9 cellular contexts compared by ENCODE assay signal in the genomic region with DNA sequence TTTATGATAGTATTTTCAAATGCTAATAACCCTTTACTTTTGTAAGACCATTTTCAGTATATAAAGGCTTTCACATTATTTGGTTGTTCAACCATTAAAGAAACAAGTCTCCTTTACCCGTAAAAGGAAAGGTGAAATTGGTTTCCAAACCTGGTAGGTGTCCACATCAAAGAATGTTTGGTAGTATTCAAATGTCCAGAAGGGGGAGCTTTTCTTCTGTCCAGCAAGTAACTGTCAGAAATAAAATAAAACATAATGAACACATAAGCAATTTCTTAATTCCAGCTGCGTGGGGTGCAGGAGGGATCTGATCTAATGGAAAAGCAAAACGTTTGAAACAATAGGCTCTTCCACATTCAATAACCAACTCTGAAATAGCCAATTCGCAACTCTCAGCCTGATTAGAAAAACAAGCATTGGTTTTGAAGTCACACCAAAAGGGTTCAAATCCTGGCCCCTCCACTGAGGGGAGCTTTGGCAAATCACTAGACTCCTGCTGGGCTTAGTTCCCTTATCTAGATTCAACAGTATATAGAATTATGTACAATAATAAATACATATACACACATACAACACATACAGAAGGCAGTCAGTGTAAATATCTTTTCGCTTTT. TPM values are rescaled to one million over a fixed set of nuclear protein-coding genes. Genes with fewer than 3 reads are reported as not detected.
DNase-seq lines count a peak whose midpoint lies in the region; ATAC-seq, FAIRE-seq and TF ChIP-seq lines count a peak whose summit lies in the region.
"Had no signal": no experiment of that assay in that cellular context is flagged by ENCODE, and none has a peak within 500 bp of the region (broad histone marks: within the 10 kb centered on the region; RNA-seq: fewer than 3 reads in every experiment).

No MANE protein-coding gene starts in this region.

- no peaks in the 10 kb centered on the region for H4K20me1 ChIP-seq in KMS-11 (ENCODE audit: insufficient read depth)

- H3K79me2 ChIP-seq in KMS-11 (ENCODE audit: insufficient read depth, low read depth), result no peaks in the 10 kb centered on the region

- WGBS in testis, 2 donors, result 54 to 59% methylated on average over 5 of the region's 5 CpGs

- no peaks in the 10 kb centered on the region for H3K36me3 ChIP-seq in KMS-11 (ENCODE audit: insufficient read depth)
- H3K36me3 ChIP-seq in testis (ENCODE audit: low read depth, missing control alignments), result no peaks in the 10 kb centered on the region

- H3K4me2 ChIP-seq in KMS-11, result no peak overlapping the region

- no peak overlapping the region for H2AFZ ChIP-seq in KMS-11 (ENCODE audit: low read depth)

- no peaks in the 10 kb centered on the region for H3K27me3 Mint-ChIP-seq in activated T-helper 1 cell treated with anti-CD3 and anti-CD28 coated beads, Interleukin-12 subunit alpha, Interleukin-12 subunit beta, Interleukin-2, Interleukin-4 antibody, amounts not matched to agents 30 ng/mL and 10 ng/mL and 1 ng/mL, durations not matched to agents 14 hours and 24 hours and 36 hours (ENCODE audit: insufficient read depth)

- H3K4me3 ChIP-seq in KMS-11 (IDR thresholded peaks at IDR 0.05; ENCODE audit: insufficient read depth, low read depth, low read length) (no peak overlapping the region), fibroblast of villous mesenchyme (ENCODE audit: low read depth, low read length) (no peak overlapping the region), testis (no peak overlapping the region)

- no peak overlapping the region for H3K27ac Mint-ChIP-seq in activated T-helper 1 cell treated with anti-CD3 and anti-CD28 coated beads, Interleukin-12 subunit alpha, Interleukin-12 subunit beta, Interleukin-2, Interleukin-4 antibody, amounts not matched to agents 30 ng/mL and 10 ng/mL and 1 ng/mL, durations not matched to agents 14 hours and 24 hours and 36 hours

- no peak for TF ChIP-seq POLR2A in testis (IDR thresholded peaks at IDR 0.05)

- H3K27ac ChIP-seq in KMS-11 (no peak overlapping the region), testis (no peak overlapping the region)
- H3K27ac ChIP-seq: neutrophil had no signal

- TF ChIP-seq CTCF in D721Med (IDR thresholded peaks at IDR 0.05; ENCODE audit: insufficient read depth, missing control alignments) (peak; percentile 58), KMS-11 (conservative IDR thresholded peaks at IDR 0.05; ENCODE audit: low read depth, low read length) (peak; percentile 88), fibroblast of villous mesenchyme (IDR thresholded peaks at IDR 0.05; ENCODE audit: insufficient read depth, low read depth, low read length) (peak; percentile 71), testis (IDR thresholded peaks at IDR 0.05) (peak; percentile 28 to 57 (median 47))

- H3K27me3 ChIP-seq in KMS-11 (ENCODE audit: insufficient read depth, low read depth), result no peaks in the 10 kb centered on the region
- H3K27me3 ChIP-seq in testis, result no peaks in the 10 kb centered on the region
- H3K27me3 ChIP-seq: neutrophil had no signal

- H3K4me1 Mint-ChIP-seq in activated T-helper 1 cell treated with anti-CD3 and anti-CD28 coated beads, Interleukin-12 subunit alpha, Interleukin-12 subunit beta, Interleukin-2, Interleukin-4 antibody, amounts not matched to agents 30 ng/mL and 10 ng/mL and 1 ng/mL, durations not matched to agents 14 hours and 24 hours and 36 hours (ENCODE audit: low read depth), result no peaks in the 10 kb centered on the region

- H3K9me3 ChIP-seq in testis, result no peaks in the 10 kb centered on the region
- H3K9me3 ChIP-seq: neutrophil had no signal

- H3K9ac ChIP-seq in KMS-11, result no peak overlapping the region

- no peak overlapping the region for H3K4me3 Mint-ChIP-seq in activated T-helper 1 cell treated with anti-CD3 and anti-CD28 coated beads, Interleukin-12 subunit alpha, Interleukin-12 subunit beta, Interleukin-2, Interleukin-4 antibody, amounts not matched to agents 30 ng/mL and 10 ng/mL and 1 ng/mL, durations not matched to agents 14 hours and 24 hours and 36 hours

- H3K4me1 ChIP-seq in KMS-11 (ENCODE audit: low read depth, poor library complexity, severe bottlenecking), result no peaks in the 10 kb centered on the region
- H3K4me1 ChIP-seq in testis, result no peaks in the 10 kb centered on the region

- peaks cover 37% of the 10 kb centered on the region for H3K36me3 Mint-ChIP-seq in activated T-helper 1 cell treated with anti-CD3 and anti-CD28 coated beads, Interleukin-12 subunit alpha, Interleukin-12 subunit beta, Interleukin-2, Interleukin-4 antibody, amounts not matched to agents 30 ng/mL and 10 ng/mL and 1 ng/mL, durations not matched to agents 14 hours and 24 hours and 36 hours (ENCODE audit: low read depth)

- intact Hi-C loops in testis (cut with DNase I; ENCODE audit: low total_unique reads), result no loop called here
- intact Hi-C loops in activated T-helper 1 cell treated with anti-CD3 and anti-CD28 coated beads, Interleukin-12 subunit alpha, Interleukin-12 subunit beta, Interleukin-2, Interleukin-4 antibody, amounts not matched to agents 30 ng/mL and 10 ng/mL and 1 ng/mL, durations not matched to agents 14 hours and 24 hours and 36 hours (cut with micrococcal nuclease), result loop anchor here (1.0 kb wide), 2 partner anchors 71 to 81 kb away; no protein-coding TSS in a partner anchor

- peaks cover 8% of the 10 kb centered on the region for H3K9me3 Mint-ChIP-seq in activated T-helper 1 cell treated with anti-CD3 and anti-CD28 coated beads, Interleukin-12 subunit alpha, Interleukin-12 subunit beta, Interleukin-2, Interleukin-4 antibody, amounts not matched to agents 30 ng/mL and 10 ng/mL and 1 ng/mL, durations not matched to agents 14 hours and 24 hours and 36 hours

- no peak for DNase-seq in D721Med (ENCODE audit: insufficient read length, low spot score)
- DNase-seq in SHP77 treated with DMSO at 0.1 percent for 48 hours (lab: John Stamatoyannopoulos, UW), result peak; percentile 13
- DNase-seq in fibroblast of villous mesenchyme (ENCODE audit: low read depth), result peak; percentile 76
- DNase-seq in testis, result no peak
- DNase-seq in activated T-helper 1 cell treated with anti-CD3 and anti-CD28 coated beads, Interleukin-12 subunit alpha, Interleukin-12 subunit beta, Interleukin-2, Interleukin-4 antibody, amounts not matched to agents 30 ng/mL and 10 ng/mL and 1 ng/mL, durations not matched to agents 14 hours and 24 hours and 36 hours (ENCODE audit: low spot score), result no peak

- FAIRE-seq in D721Med (lab: Jason Lieb, UNC), result no peak

- ATAC-seq in GM18907 (IDR thresholded peaks at IDR 0.05; ENCODE audit: unreplicated experiment), result no peak
- no peak for ATAC-seq in HG02884 (IDR thresholded peaks at IDR 0.05; ENCODE audit: unreplicated experiment)

RNA-seq across cellular contexts. Expression of gene YIPF1, which starts 11.0 kb away (rescaled TPM):
- 27.4 and 31.1 TPM in 2 replicates for total RNA-seq in fibroblast of villous mesenchyme
- 10 to 100 TPM; 34.1 to 35.9 TPM for total RNA-seq in testis
- 45.9 TPM for polyA plus RNA-seq in testis (ENCODE audit: insufficient read depth, low read depth, low replicate concordance)
- total RNA-seq in activated T-helper 1 cell treated with anti-CD3 and anti-CD28 coated beads, Interleukin-12 subunit alpha, Interleukin-12 subunit beta, Interleukin-2, Interleukin-4 antibody, amounts not matched to agents 30 ng/mL and 10 ng/mL and 1 ng/mL, durations not matched to agents 14 hours and 24 hours and 36 hours, result 14.7 and 15.2 TPM in 2 replicates

RNA-seq across cellular contexts. Expression of gene DIO1, which starts 15.4 kb away (rescaled TPM):
- not detected in 2 replicates for total RNA-seq in fibroblast of villous mesenchyme
- under 1 TPM in 1 of 2 donors, not detected in 1; 0.81 TPM for total RNA-seq in testis
- polyA plus RNA-seq in testis (ENCODE audit: insufficient read depth, low read depth, low replicate concordance), result 1.7 TPM
- total RNA-seq in activated T-helper 1 cell treated with anti-CD3 and anti-CD28 coated beads, Interleukin-12 subunit alpha, Interleukin-12 subunit beta, Interleukin-2, Interleukin-4 antibody, amounts not matched to agents 30 ng/mL and 10 ng/mL and 1 ng/mL, durations not matched to agents 14 hours and 24 hours and 36 hours, result not detected in 2 replicates

RNA-seq across cellular contexts. Expression of gene NDC1, which starts 40.5 kb away (rescaled TPM):
- total RNA-seq in fibroblast of villous mesenchyme (13.9 and 28.9 TPM in 2 replicates), testis (10 to 100 TPM; 22.2 to 26.4 TPM)
- 13.0 TPM for polyA plus RNA-seq in testis (ENCODE audit: insufficient read depth, low read depth, low replicate concordance)
- 33.2 and 38.2 TPM in 2 replicates for total RNA-seq in activated T-helper 1 cell treated with anti-CD3 and anti-CD28 coated beads, Interleukin-12 subunit alpha, Interleukin-12 subunit beta, Interleukin-2, Interleukin-4 antibody, amounts not matched to agents 30 ng/mL and 10 ng/mL and 1 ng/mL, durations not matched to agents 14 hours and 24 hours and 36 hours

Comparison
In these comparisons a context has a peak if more than half of its experiments do, and no peak if none do; other contexts are left out.
1. DNase-seq: peak in SHP77 treated with DMSO at 0.1 percent for 48 hours (single experiment) and fibroblast of villous mesenchyme (single experiment); none in D721Med (single experiment), testis (single experiment) and activated T-helper 1 cell treated with anti-CD3 and anti-CD28 coated beads, Interleukin-12 subunit alpha, Interleukin-12 subunit beta, Interleukin-2, Interleukin-4 antibody, amounts not matched to agents 30 ng/mL and 10 ng/mL and 1 ng/mL, durations not matched to agents 14 hours and 24 hours and 36 hours (single experiment).
2. Peak in every context shown above with its lines, with median percentiles within 50 percentile points of each other: CTCF ChIP-seq.